ENCODE assay signal across 10 cellular contexts in the genomic region with DNA sequence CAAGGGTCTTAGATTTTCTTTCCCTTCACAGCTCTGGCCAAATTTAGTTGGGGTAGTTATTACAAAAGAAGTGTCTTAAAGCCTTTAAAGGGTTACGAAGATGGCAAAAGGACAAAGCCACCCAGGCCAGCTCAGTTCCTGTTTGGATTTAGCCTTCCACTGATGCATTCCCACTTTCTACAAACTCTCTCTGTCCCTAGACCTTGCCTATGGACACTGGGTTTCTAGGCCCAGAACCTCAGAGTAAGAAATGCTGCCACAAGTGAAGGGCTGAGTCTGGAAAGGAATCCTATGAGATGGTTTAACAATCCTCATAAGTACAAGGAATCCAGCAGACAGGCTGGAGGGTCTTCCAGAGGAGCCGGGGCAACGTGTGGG. TPM values are rescaled to one million over a fixed set of nuclear protein-coding genes. Genes with fewer than 3 reads are reported as not detected.
A peak's percentile ranks its signal among the peaks of the same experiment; 100 is the strongest.
DNase-seq lines count a peak whose midpoint lies in the region; ATAC-seq and TF ChIP-seq lines count a peak whose summit lies in the region.
"Had no signal": no experiment of that assay in that cellular context is flagged by ENCODE, and none has a peak within 500 bp of the region (broad histone marks: within the 10 kb centered on the region; RNA-seq: fewer than 3 reads in every experiment).

No MANE protein-coding gene starts in this region.

- no peak for ATAC-seq in activated naive CD8-positive, alpha-beta T cell treated with anti-CD3 and anti-CD28 coated beads, Interleukin-2, amount 10 ng/mL, durations not matched to agents 7 days and 5 days (ENCODE audit: low read depth)
- no peak for ATAC-seq in lung (ENCODE audit: insufficient read depth, low FRiP score)
- no peak for ATAC-seq in thoracic aorta (ENCODE audit: insufficient number of reproducible peaks, low FRiP score, low read depth)
- no peak for ATAC-seq in GM18909 (IDR thresholded peaks at IDR 0.05; ENCODE audit: poor library complexity, unreplicated experiment)

- TF ChIP-seq CTCF in lung (IDR thresholded peaks at IDR 0.05; ENCODE audit: control extremely low read depth, extremely low read depth) (no peak), thoracic aorta (IDR thresholded peaks at IDR 0.05) (no peak)

- H3K4me1 ChIP-seq in lung (ENCODE audit: control insufficient read depth in 2 of 2, insufficient read depth in 2 of 2, low read length in 2 of 2), result peaks cover 33 to 54% of the 10 kb centered on the region in 2 donors
- H3K4me1 ChIP-seq in thoracic aorta (ENCODE audit: control insufficient read depth in 1 of 2, low read depth in 2 of 2), result peaks cover 84 to 93% of the 10 kb centered on the region in 2 donors

- POLR2A ChIA-PET in activated naive CD8-positive, alpha-beta T cell treated with anti-CD3 and anti-CD28 coated beads, Interleukin-2, amount 10 ng/mL, durations not matched to agents 7 days and 5 days (lab: Charles Lee), result interaction anchor here (0.6 to 7.3 kb wide), 4 partner anchors 11 to 162 kb away, joined by 3 to 53 read pairs (median 4); partner anchors contain the start of gene NFE2L2

- H3K27me3 ChIP-seq in lung (ENCODE audit: control insufficient read depth, insufficient read depth), result no peaks in the 10 kb centered on the region
- H3K27me3 ChIP-seq in thoracic aorta (replicated peaks; ENCODE audit: insufficient read depth), result no peaks in the 10 kb centered on the region

- no peaks in the 10 kb centered on the region for H3K27me3 Mint-ChIP-seq in activated CD4-positive, alpha-beta T cell treated with anti-CD3 and anti-CD28 coated beads, Interleukin-2, amount 10 ng/mL, durations not matched to agents 24 days and 14 days
- H3K27me3 Mint-ChIP-seq in activated naive CD8-positive, alpha-beta T cell treated with anti-CD3 and anti-CD28 coated beads, Interleukin-2, amount 10 ng/mL, durations not matched to agents 7 days and 5 days, result no peaks in the 10 kb centered on the region

- H3K36me3 ChIP-seq in lung (ENCODE audit: control insufficient read depth in 2 of 2, insufficient read depth in 2 of 2, low read length in 2 of 2), result no peaks in the 10 kb centered on the region
- no peaks in the 10 kb centered on the region for H3K36me3 ChIP-seq in thoracic aorta

- H3K4me3 Mint-ChIP-seq in activated CD4-positive, alpha-beta T cell treated with anti-CD3 and anti-CD28 coated beads, Interleukin-2, amount 10 ng/mL, durations not matched to agents 24 days and 14 days, result peak overlapping the region; percentile 55
- H3K4me3 Mint-ChIP-seq in activated naive CD8-positive, alpha-beta T cell treated with anti-CD3 and anti-CD28 coated beads, Interleukin-2, amount 10 ng/mL, durations not matched to agents 7 days and 5 days, result peak overlapping the region; percentile 41

- intact Hi-C loops in activated CD4-positive, alpha-beta T cell treated with anti-CD3 and anti-CD28 coated beads, Interleukin-2, amount 10 ng/mL, durations not matched to agents 24 days and 14 days (cut with micrococcal nuclease), result no loop called here

- H3K9me3 ChIP-seq in lung (ENCODE audit: control insufficient read depth in 2 of 2, insufficient read depth in 1 of 2, low read length in 1 of 2), result no peaks in the 10 kb centered on the region
- no peaks in the 10 kb centered on the region for H3K9me3 ChIP-seq in thoracic aorta
- H3K9me3 ChIP-seq: mucosa of descending colon had no signal

- peak; percentile 53 for DNase-seq in activated CD4-positive, alpha-beta T cell treated with anti-CD3 and anti-CD28 coated beads, Interleukin-2, amount 10 ng/mL, durations not matched to agents 24 days and 14 days
- DNase-seq in activated CD4-positive, alpha-beta T cell treated with anti-CD3 and anti-CD28 coated beads, Interleukin-2, amount 50 U/mL, for 1 hour, result no peak
- DNase-seq in activated naive CD8-positive, alpha-beta T cell treated with anti-CD3 and anti-CD28 coated beads, Interleukin-2, amount 10 ng/mL, durations not matched to agents 7 days and 5 days, result no peak
- DNase-seq in lung (ENCODE audit: low spot score) (no peak), thoracic aorta (ENCODE audit: low spot score) (no peak), Kasumi-1 (lab: John Stamatoyannopoulos, UW) (no peak), EL (no peak)
- DNase-seq: foreskin melanocyte had no signal

- H3K27ac ChIP-seq in lung (ENCODE audit: low read depth in 1 of 2, low read length in 1 of 2) (peak overlapping the region; percentile 37 to 78), thoracic aorta (peak overlapping the region; percentile 33 to 42)

- no peak overlapping the region for H3K4me3 ChIP-seq in lung
- H3K4me3 ChIP-seq in thoracic aorta, result peak overlapping the region; percentile 18
- H3K4me3 ChIP-seq: mucosa of descending colon had no signal

- no peaks in the 10 kb centered on the region for H3K9me3 Mint-ChIP-seq in activated CD4-positive, alpha-beta T cell treated with anti-CD3 and anti-CD28 coated beads, Interleukin-2, amount 10 ng/mL, durations not matched to agents 24 days and 14 days
- H3K9me3 Mint-ChIP-seq in activated naive CD8-positive, alpha-beta T cell treated with anti-CD3 and anti-CD28 coated beads, Interleukin-2, amount 10 ng/mL, durations not matched to agents 7 days and 5 days, result no peaks in the 10 kb centered on the region

- peaks cover 41% of the 10 kb centered on the region for H3K36me3 Mint-ChIP-seq in activated CD4-positive, alpha-beta T cell treated with anti-CD3 and anti-CD28 coated beads, Interleukin-2, amount 10 ng/mL, durations not matched to agents 24 days and 14 days (ENCODE audit: low read depth)
- H3K36me3 Mint-ChIP-seq in activated naive CD8-positive, alpha-beta T cell treated with anti-CD3 and anti-CD28 coated beads, Interleukin-2, amount 10 ng/mL, durations not matched to agents 7 days and 5 days, result peaks cover 28% of the 10 kb centered on the region

- WGBS in lung, 2 donors, result 80 to 81% methylated on average over 3 of the region's 3 CpGs

- H3K4me1 Mint-ChIP-seq in activated CD4-positive, alpha-beta T cell treated with anti-CD3 and anti-CD28 coated beads, Interleukin-2, amount 10 ng/mL, durations not matched to agents 24 days and 14 days, result peaks cover 64% of the 10 kb centered on the region
- H3K4me1 Mint-ChIP-seq in activated naive CD8-positive, alpha-beta T cell treated with anti-CD3 and anti-CD28 coated beads, Interleukin-2, amount 10 ng/mL, durations not matched to agents 7 days and 5 days, result peaks cover 55% of the 10 kb centered on the region

- H3K27ac Mint-ChIP-seq in activated CD4-positive, alpha-beta T cell treated with anti-CD3 and anti-CD28 coated beads, Interleukin-2, amount 10 ng/mL, durations not matched to agents 24 days and 14 days, result peak overlapping the region; percentile 85
- peak overlapping the region; percentile 83 for H3K27ac Mint-ChIP-seq in activated naive CD8-positive, alpha-beta T cell treated with anti-CD3 and anti-CD28 coated beads, Interleukin-2, amount 10 ng/mL, durations not matched to agents 7 days and 5 days

RNA-seq across cellular contexts. Expression of gene NFE2L2, which starts 13.4 kb away (rescaled TPM):
- 63.5 and 63.7 TPM in 2 replicates for total RNA-seq in activated CD4-positive, alpha-beta T cell treated with anti-CD3 and anti-CD28 coated beads, Interleukin-2, amount 10 ng/mL, durations not matched to agents 24 days and 14 days
- total RNA-seq in activated naive CD8-positive, alpha-beta T cell treated with anti-CD3 and anti-CD28 coated beads, Interleukin-2, amount 10 ng/mL, durations not matched to agents 7 days and 5 days, result 10 to 100 TPM; 71.0 to 78.8 TPM
- total RNA-seq in lung (100 to 1,000 TPM in 1 of 2 donors, 10 to 100 TPM in 1; 94.6 to 145 TPM), thoracic aorta (100 to 1,000 TPM in 1 of 2 donors, 10 to 100 TPM in 1; 64.3 to 155 TPM)
- polyA plus RNA-seq in lung, result 10 to 100 TPM; 45.5 to 66.6 TPM

RNA-seq across cellular contexts. Expression of gene HNRNPA3, which starts 38.6 kb away (rescaled TPM):
- 333 and 336 TPM in 2 replicates for total RNA-seq in activated CD4-positive, alpha-beta T cell treated with anti-CD3 and anti-CD28 coated beads, Interleukin-2, amount 10 ng/mL, durations not matched to agents 24 days and 14 days
- total RNA-seq in activated naive CD8-positive, alpha-beta T cell treated with anti-CD3 and anti-CD28 coated beads, Interleukin-2, amount 10 ng/mL, durations not matched to agents 7 days and 5 days, result 100 to 1,000 TPM; 250 to 256 TPM
- total RNA-seq in lung, result 100 to 1,000 TPM; 155 to 164 TPM
- 100 to 1,000 TPM; 169 to 182 TPM for polyA plus RNA-seq in lung
- 10 to 100 TPM; 60.1 to 98.4 TPM for total RNA-seq in thoracic aorta
